9 cellular contexts compared by ENCODE assay signal in the genomic region with DNA sequence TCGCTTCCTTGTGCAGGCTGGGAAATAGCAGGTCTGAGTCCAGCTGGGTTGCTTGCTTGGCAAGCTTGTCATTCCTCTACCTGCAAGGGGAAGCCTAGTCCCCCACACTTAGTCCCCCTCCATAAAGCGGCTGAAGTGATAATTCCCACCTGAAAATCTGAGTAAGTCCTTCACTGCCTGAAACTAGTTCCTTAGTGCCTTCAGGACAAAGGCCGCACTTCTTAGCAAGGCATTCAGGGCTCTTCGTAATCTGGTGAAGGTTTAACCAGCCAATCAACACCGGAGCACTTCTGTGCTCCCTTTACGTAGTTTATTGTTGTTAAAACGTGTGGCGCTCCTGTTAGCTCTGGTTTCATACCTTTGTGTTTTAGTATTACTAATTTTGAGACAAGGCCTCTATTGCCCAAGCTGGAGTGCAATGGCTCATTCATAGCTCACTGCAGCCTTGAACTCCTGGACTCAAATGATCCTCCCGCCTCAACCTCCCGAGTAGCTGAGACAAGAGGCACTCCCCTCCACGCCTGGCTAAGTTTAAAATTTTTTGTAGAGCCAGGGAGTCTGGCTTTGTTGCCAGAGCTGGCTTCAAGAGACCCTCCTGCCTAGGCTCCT. TPM values are rescaled to one million over a fixed set of nuclear protein-coding genes. Genes with fewer than 3 reads are reported as not detected.
DNase-seq lines count a peak whose midpoint lies in the region; ATAC-seq and TF ChIP-seq lines count a peak whose summit lies in the region.
"Had no signal": no experiment of that assay in that cellular context is flagged by ENCODE, and none has a peak within 500 bp of the region (broad histone marks: within the 10 kb centered on the region; RNA-seq: fewer than 3 reads in every experiment).

No MANE protein-coding gene starts in this region.

- H3K36me3 Mint-ChIP-seq in MCF 10A (ENCODE audit: insufficient read depth, unreplicated experiment), result peaks cover 15% of the 10 kb centered on the region

- BruUV-seq in MCF 10A (replicated peaks; lab: Mats Ljungman, UMichigan), result TSS peak; percentile 33

- H3K4me1 ChIP-seq in mononuclear cell (ENCODE audit: insufficient read depth, low read length), result peaks cover 24% of the 10 kb centered on the region

- H3K9me3 Mint-ChIP-seq in MCF 10A (ENCODE audit: unreplicated experiment), result no peaks in the 10 kb centered on the region

- H3K4me3 ChIP-seq in AG09309 (ENCODE audit: control insufficient read depth, low read depth, low read length) (peak overlapping the region; percentile 86), mononuclear cell (ENCODE audit: low read length) (peak overlapping the region; percentile 87)

- CTCF ChIA-PET in MCF 10A (lab: Yijun Ruan, JAX), result interaction anchor here (0.7 to 2.2 kb wide), 5 partner anchors 10 to 373 kb away, joined by 3 to 11 read pairs (median 4); a partner anchor contains a TSS

- H3K4me1 Mint-ChIP-seq in MCF 10A (ENCODE audit: insufficient read depth, unreplicated experiment), result peaks cover 13% of the 10 kb centered on the region

- H3K27ac Mint-ChIP-seq in MCF 10A (ENCODE audit: low read depth, unreplicated experiment), result peak overlapping the region; percentile 92

- intact Hi-C loops in MCF 10A (cut with micrococcal nuclease), result no loop called here

- H3K9me3 ChIP-seq in mononuclear cell (ENCODE audit: low read depth, low read length), result no peaks in the 10 kb centered on the region

- DNase-seq in AG09309 (ENCODE audit: low read depth) (no peak), MCF 10A (ENCODE audit: unreplicated experiment) (peak; percentile 14), DMS153 (lab: John Stamatoyannopoulos, UW) (no peak), 8988T (no peak), amniotic stem cell (lab: John Stamatoyannopoulos, UW) (no peak)

- no peaks in the 10 kb centered on the region for H3K27me3 Mint-ChIP-seq in MCF 10A (ENCODE audit: insufficient read depth, unreplicated experiment)

- POLR2A ChIA-PET in MCF 10A (lab: Yijun Ruan, JAX), result interaction anchor here (0.7 to 3.4 kb wide), 18 partner anchors 10 to 176 kb away, joined by 3 to 34 read pairs (median 4); a partner anchor contains a TSS

- H3K27me3 ChIP-seq in mononuclear cell (ENCODE audit: insufficient read depth, low read length), result no peaks in the 10 kb centered on the region

- TF ChIP-seq CTCF in AG09309 (IDR thresholded peaks at IDR 0.05; ENCODE audit: control insufficient read depth, insufficient read depth, low read depth, low read length, missing control alignments) (no peak), MCF 10A (IDR thresholded peaks at IDR 0.05; ENCODE audit: unreplicated experiment) (no peak)

- peak overlapping the region; percentile 92 for H3K4me3 Mint-ChIP-seq in MCF 10A (ENCODE audit: unreplicated experiment)

- ATAC-seq in HG02642 (IDR thresholded peaks at IDR 0.05; ENCODE audit: poor library complexity, unreplicated experiment) (peak; percentile 3), HG03521 (IDR thresholded peaks at IDR 0.05; ENCODE audit: unreplicated experiment) (no peak)

RNA-seq across cellular contexts. Expression of a gene that starts 0.8 kb away (rescaled TPM):
- total RNA-seq in MCF 10A (2022), result 21.7 and 27.9 TPM in 2 replicates
- 4.3 TPM for total RNA-seq in mononuclear cell

RNA-seq across cellular contexts. Expression of a gene that starts 9.2 kb away (rescaled TPM):
- total RNA-seq in MCF 10A (2022), result 0.81 TPM in 1 of 2 replicates, not detected in the other
- not detected for total RNA-seq in mononuclear cell
- total RNA-seq: lung microvascular endothelial cell had no signal

RNA-seq across cellular contexts. Expression of a gene that starts 21.0 kb away (rescaled TPM):
- total RNA-seq in MCF 10A (2022) (50.9 and 51.3 TPM in 2 replicates), mononuclear cell (48.1 TPM)

RNA-seq across cellular contexts. Expression of a gene that starts 37.8 kb away (rescaled TPM):
- total RNA-seq in MCF 10A (2022) (0.52 and 1.6 TPM in 2 replicates), mononuclear cell (6.3 TPM)

RNA-seq across cellular contexts. Expression of a gene that starts 42.8 kb away (rescaled TPM):
- 20.3 and 32.7 TPM in 2 replicates for total RNA-seq in MCF 10A (2022)
- total RNA-seq in mononuclear cell, result 69.4 TPM
